1 cellular context compared by ENCODE assay signal in the genomic region with DNA sequence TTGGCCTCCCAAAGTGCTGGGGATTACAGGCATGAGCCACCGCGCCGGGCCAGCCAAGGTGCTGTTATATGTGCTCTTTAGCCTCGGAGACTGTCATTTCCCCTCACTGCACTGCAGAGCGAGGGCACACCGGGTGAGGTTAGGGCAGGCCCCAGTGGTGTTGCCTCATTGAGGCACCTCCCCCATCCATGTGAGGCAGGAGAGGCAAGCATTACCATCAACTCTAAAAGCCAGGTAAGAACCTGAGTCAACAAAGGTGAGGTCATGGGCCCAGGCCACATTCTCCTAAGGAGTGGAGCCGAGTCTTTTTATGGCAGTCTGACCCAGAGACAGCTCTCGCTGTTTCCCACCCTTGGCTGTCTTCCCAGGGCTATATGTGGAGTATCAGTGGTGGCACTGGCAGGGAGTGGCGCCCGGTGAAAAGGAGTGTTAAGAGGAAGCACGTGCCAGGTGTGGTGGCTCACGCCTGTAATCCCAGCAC.
TF ChIP-seq lines count a peak whose summit lies in the region.

No MANE protein-coding gene starts in this region.

TF ChIP-seq in WTC11, 78 proteins besides CTCF, POLR2A, EP300 and RAD21 (continued from another document):
- TF ChIP-seq, protein P1, sequence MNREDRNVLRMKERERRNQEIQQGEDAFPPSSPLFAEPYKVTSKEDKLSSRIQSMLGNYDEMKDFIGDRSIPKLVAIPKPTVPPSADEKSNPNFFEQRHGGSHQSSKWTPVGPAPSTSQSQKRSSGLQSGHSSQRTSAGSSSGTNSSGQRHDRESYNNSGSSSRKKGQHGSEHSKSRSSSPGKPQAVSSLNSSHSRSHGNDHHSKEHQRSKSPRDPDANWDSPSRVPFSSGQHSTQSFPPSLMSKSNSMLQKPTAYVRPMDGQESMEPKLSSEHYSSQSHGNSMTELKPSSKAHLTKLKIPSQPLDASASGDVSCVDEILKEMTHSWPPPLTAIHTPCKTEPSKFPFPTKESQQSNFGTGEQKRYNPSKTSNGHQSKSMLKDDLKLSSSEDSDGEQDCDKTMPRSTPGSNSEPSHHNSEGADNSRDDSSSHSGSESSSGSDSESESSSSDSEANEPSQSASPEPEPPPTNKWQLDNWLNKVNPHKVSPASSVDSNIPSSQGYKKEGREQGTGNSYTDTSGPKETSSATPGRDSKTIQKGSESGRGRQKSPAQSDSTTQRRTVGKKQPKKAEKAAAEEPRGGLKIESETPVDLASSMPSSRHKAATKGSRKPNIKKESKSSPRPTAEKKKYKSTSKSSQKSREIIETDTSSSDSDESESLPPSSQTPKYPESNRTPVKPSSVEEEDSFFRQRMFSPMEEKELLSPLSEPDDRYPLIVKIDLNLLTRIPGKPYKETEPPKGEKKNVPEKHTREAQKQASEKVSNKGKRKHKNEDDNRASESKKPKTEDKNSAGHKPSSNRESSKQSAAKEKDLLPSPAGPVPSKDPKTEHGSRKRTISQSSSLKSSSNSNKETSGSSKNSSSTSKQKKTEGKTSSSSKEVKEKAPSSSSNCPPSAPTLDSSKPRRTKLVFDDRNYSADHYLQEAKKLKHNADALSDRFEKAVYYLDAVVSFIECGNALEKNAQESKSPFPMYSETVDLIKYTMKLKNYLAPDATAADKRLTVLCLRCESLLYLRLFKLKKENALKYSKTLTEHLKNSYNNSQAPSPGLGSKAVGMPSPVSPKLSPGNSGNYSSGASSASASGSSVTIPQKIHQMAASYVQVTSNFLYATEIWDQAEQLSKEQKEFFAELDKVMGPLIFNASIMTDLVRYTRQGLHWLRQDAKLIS (CRISPR knock-in tag; IDR thresholded peaks at IDR 0.05; ENCODE audit: borderline replicate concordance): no peak
- TF ChIP-seq GRHL2 (CRISPR knock-in tag; IDR thresholded peaks at IDR 0.05; ENCODE audit: insufficient replicate concordance, severe bottlenecking) (no peak), NFYB (CRISPR knock-in tag; conservative IDR thresholded peaks at IDR 0.05; ENCODE audit: low read depth) (no peak), MXD4 (CRISPR knock-in tag; IDR thresholded peaks at IDR 0.05; ENCODE audit: borderline replicate concordance) (no peak), ZNF138 (CRISPR knock-in tag; conservative IDR thresholded peaks at IDR 0.05) (no peak), SMAD4 (CRISPR knock-in tag; IDR thresholded peaks at IDR 0.05) (no peak), CBFB (CRISPR knock-in tag; IDR thresholded peaks at IDR 0.05; ENCODE audit: low read depth) (no peak), SP1 (CRISPR knock-in tag; conservative IDR thresholded peaks at IDR 0.05) (no peak), ZNF219 (CRISPR knock-in tag; IDR thresholded peaks at IDR 0.05; ENCODE audit: borderline replicate concordance) (no peak), HMGA2 (CRISPR knock-in tag; IDR thresholded peaks at IDR 0.05) (no peak)
- TF ChIP-seq, protein P2, sequence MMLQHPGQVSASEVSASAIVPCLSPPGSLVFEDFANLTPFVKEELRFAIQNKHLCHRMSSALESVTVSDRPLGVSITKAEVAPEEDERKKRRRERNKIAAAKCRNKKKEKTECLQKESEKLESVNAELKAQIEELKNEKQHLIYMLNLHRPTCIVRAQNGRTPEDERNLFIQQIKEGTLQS (CRISPR knock-in tag; conservative IDR thresholded peaks at IDR 0.05): no peak
